In genomic region chr20:52150440-52151258, GRCh38 we compare ENCODE assay signal across 2 cellular contexts.
A peak's percentile ranks its signal among the peaks of the same experiment; 100 is the strongest.
TF ChIP-seq lines count a peak whose summit lies in the region.

No MANE protein-coding gene starts in this region.

TF ChIP-seq in HCT116, 20 proteins besides CTCF, POLR2A, EP300 and RAD21:
- TF ChIP-seq FOSL1 (IDR thresholded peaks at IDR 0.05; ENCODE audit: low read depth) (no peak), ELF1 (IDR thresholded peaks at IDR 0.05; ENCODE audit: borderline replicate concordance, low read depth) (no peak), TCF7L2 (IDR thresholded peaks at IDR 0.05; ENCODE audit: borderline replicate concordance, extremely low read depth, insufficient read depth, insufficient read length) (no peak), YY1 (IDR thresholded peaks at IDR 0.05; ENCODE audit: extremely low read depth, insufficient replicate concordance, low read depth, low read length) (no peak), MAX (IDR thresholded peaks at IDR 0.05) (no peak), ATF3 (IDR thresholded peaks at IDR 0.05) (no peak), POLR2AphosphoS5 (IDR thresholded peaks at IDR 0.05; ENCODE audit: low read depth, low read length) (no peak), CEBPB (IDR thresholded peaks at IDR 0.05; ENCODE audit: low read depth) (no peak), ZBTB33 (IDR thresholded peaks at IDR 0.05; ENCODE audit: extremely low read depth, insufficient replicate concordance, low read length) (no peak), REST (IDR thresholded peaks at IDR 0.05; ENCODE audit: low read depth) (no peak), ZFX (IDR thresholded peaks at IDR 0.05) (no peak), SRF (IDR thresholded peaks at IDR 0.05; ENCODE audit: low read depth) (no peak), JUND (IDR thresholded peaks at IDR 0.05) (no peak), SIN3A (IDR thresholded peaks at IDR 0.05; ENCODE audit: low read depth) (no peak), ZNF274 (IDR thresholded peaks at IDR 0.05; ENCODE audit: low read depth, low read length) (no peak), EZH2 (IDR thresholded peaks at IDR 0.05) (no peak)

TF ChIP-seq in GM12878, 131 proteins besides CTCF, POLR2A, EP300 and RAD21:
- TF ChIP-seq SMC3 (IDR thresholded peaks at IDR 0.05; ENCODE audit: borderline replicate concordance, low read length) = peak; percentile 61; the same call in 1 of the 2 replicates
- peak; percentile 31; the same call in 1 of the 2 replicates for TF ChIP-seq YY1 (IDR thresholded peaks at IDR 0.05; ENCODE audit: low read depth, low read length)
- TF ChIP-seq HDAC6 (IDR thresholded peaks at IDR 0.05; ENCODE audit: unreplicated experiment) = no peak
- TF ChIP-seq MYB (IDR thresholded peaks at IDR 0.05; ENCODE audit: borderline replicate concordance, low read depth, low read length) = no peak
- TF ChIP-seq PKNOX1 (IDR thresholded peaks at IDR 0.05) = no peak
- no peak for TF ChIP-seq ZBTB4 (CRISPR knock-in tag; IDR thresholded peaks at IDR 0.05)
- TF ChIP-seq ZNF217 (IDR thresholded peaks at IDR 0.05) = no peak
- no peak for TF ChIP-seq USF2 (IDR thresholded peaks at IDR 0.05; ENCODE audit: borderline replicate concordance, low read depth, low read length)
- TF ChIP-seq PRDM15 (CRISPR knock-in tag; IDR thresholded peaks at IDR 0.05) = no peak
- TF ChIP-seq HCFC1 (IDR thresholded peaks at IDR 0.05; ENCODE audit: low read length) = no peak
TF ChIP-seq in GM12878: peak in this region for 2.
